Comparison of ENCODE assay signal across 1 cellular context in the genomic region with DNA sequence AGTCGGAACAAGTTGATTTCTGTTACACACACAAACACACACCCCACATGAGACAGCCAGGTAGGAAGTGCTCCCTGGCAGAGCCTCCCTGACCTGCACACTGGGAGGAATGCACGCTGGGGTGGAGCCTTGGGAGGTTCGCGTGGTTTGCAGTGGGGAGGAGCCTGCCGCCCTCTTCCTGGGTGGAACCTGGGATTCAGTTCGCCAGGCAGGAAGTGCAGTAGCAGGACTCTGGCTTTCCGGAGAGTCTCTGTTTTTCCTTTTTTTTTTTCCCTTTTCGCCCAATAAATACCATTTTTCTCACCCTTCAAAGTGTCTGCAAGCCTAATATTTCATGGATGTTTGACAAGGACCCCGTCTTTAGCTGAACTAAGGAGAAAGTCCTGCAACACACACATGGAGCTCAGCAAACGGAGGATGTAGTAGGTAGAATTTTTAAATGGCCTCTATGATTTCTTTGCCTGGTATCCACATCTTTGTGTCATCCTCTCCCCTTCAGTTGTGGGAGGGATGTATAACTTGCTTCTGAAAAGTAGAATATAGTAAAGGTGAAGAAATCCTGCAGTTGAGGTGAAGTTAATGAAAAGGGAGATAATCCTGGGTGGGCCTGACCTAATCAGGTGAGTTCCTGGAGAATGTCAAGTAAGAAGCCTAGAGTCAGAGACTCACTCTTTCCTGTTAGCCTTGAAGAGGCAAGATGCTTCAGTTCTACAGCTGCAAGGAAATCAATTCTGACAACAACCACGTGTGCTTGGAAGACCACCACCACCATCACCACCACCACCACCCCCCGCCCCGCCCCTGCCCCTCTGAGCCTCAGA.
TF ChIP-seq lines count a peak whose summit lies in the region.

No MANE protein-coding gene starts in this region.

TF ChIP-seq in K562, 482 proteins besides CTCF, POLR2A, EP300 and RAD21 (continued from another document and continues in another):
- TF ChIP-seq, protein P1, sequence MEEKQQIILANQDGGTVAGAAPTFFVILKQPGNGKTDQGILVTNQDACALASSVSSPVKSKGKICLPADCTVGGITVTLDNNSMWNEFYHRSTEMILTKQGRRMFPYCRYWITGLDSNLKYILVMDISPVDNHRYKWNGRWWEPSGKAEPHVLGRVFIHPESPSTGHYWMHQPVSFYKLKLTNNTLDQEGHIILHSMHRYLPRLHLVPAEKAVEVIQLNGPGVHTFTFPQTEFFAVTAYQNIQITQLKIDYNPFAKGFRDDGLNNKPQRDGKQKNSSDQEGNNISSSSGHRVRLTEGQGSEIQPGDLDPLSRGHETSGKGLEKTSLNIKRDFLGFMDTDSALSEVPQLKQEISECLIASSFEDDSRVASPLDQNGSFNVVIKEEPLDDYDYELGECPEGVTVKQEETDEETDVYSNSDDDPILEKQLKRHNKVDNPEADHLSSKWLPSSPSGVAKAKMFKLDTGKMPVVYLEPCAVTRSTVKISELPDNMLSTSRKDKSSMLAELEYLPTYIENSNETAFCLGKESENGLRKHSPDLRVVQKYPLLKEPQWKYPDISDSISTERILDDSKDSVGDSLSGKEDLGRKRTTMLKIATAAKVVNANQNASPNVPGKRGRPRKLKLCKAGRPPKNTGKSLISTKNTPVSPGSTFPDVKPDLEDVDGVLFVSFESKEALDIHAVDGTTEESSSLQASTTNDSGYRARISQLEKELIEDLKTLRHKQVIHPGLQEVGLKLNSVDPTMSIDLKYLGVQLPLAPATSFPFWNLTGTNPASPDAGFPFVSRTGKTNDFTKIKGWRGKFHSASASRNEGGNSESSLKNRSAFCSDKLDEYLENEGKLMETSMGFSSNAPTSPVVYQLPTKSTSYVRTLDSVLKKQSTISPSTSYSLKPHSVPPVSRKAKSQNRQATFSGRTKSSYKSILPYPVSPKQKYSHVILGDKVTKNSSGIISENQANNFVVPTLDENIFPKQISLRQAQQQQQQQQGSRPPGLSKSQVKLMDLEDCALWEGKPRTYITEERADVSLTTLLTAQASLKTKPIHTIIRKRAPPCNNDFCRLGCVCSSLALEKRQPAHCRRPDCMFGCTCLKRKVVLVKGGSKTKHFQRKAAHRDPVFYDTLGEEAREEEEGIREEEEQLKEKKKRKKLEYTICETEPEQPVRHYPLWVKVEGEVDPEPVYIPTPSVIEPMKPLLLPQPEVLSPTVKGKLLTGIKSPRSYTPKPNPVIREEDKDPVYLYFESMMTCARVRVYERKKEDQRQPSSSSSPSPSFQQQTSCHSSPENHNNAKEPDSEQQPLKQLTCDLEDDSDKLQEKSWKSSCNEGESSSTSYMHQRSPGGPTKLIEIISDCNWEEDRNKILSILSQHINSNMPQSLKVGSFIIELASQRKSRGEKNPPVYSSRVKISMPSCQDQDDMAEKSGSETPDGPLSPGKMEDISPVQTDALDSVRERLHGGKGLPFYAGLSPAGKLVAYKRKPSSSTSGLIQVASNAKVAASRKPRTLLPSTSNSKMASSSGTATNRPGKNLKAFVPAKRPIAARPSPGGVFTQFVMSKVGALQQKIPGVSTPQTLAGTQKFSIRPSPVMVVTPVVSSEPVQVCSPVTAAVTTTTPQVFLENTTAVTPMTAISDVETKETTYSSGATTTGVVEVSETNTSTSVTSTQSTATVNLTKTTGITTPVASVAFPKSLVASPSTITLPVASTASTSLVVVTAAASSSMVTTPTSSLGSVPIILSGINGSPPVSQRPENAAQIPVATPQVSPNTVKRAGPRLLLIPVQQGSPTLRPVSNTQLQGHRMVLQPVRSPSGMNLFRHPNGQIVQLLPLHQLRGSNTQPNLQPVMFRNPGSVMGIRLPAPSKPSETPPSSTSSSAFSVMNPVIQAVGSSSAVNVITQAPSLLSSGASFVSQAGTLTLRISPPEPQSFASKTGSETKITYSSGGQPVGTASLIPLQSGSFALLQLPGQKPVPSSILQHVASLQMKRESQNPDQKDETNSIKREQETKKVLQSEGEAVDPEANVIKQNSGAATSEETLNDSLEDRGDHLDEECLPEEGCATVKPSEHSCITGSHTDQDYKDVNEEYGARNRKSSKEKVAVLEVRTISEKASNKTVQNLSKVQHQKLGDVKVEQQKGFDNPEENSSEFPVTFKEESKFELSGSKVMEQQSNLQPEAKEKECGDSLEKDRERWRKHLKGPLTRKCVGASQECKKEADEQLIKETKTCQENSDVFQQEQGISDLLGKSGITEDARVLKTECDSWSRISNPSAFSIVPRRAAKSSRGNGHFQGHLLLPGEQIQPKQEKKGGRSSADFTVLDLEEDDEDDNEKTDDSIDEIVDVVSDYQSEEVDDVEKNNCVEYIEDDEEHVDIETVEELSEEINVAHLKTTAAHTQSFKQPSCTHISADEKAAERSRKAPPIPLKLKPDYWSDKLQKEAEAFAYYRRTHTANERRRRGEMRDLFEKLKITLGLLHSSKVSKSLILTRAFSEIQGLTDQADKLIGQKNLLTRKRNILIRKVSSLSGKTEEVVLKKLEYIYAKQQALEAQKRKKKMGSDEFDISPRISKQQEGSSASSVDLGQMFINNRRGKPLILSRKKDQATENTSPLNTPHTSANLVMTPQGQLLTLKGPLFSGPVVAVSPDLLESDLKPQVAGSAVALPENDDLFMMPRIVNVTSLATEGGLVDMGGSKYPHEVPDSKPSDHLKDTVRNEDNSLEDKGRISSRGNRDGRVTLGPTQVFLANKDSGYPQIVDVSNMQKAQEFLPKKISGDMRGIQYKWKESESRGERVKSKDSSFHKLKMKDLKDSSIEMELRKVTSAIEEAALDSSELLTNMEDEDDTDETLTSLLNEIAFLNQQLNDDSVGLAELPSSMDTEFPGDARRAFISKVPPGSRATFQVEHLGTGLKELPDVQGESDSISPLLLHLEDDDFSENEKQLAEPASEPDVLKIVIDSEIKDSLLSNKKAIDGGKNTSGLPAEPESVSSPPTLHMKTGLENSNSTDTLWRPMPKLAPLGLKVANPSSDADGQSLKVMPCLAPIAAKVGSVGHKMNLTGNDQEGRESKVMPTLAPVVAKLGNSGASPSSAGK (IDR thresholded peaks at IDR 0.05) = peak; percentile 34; the same call in 1 of the 2 replicates
- TF ChIP-seq, protein P2, sequence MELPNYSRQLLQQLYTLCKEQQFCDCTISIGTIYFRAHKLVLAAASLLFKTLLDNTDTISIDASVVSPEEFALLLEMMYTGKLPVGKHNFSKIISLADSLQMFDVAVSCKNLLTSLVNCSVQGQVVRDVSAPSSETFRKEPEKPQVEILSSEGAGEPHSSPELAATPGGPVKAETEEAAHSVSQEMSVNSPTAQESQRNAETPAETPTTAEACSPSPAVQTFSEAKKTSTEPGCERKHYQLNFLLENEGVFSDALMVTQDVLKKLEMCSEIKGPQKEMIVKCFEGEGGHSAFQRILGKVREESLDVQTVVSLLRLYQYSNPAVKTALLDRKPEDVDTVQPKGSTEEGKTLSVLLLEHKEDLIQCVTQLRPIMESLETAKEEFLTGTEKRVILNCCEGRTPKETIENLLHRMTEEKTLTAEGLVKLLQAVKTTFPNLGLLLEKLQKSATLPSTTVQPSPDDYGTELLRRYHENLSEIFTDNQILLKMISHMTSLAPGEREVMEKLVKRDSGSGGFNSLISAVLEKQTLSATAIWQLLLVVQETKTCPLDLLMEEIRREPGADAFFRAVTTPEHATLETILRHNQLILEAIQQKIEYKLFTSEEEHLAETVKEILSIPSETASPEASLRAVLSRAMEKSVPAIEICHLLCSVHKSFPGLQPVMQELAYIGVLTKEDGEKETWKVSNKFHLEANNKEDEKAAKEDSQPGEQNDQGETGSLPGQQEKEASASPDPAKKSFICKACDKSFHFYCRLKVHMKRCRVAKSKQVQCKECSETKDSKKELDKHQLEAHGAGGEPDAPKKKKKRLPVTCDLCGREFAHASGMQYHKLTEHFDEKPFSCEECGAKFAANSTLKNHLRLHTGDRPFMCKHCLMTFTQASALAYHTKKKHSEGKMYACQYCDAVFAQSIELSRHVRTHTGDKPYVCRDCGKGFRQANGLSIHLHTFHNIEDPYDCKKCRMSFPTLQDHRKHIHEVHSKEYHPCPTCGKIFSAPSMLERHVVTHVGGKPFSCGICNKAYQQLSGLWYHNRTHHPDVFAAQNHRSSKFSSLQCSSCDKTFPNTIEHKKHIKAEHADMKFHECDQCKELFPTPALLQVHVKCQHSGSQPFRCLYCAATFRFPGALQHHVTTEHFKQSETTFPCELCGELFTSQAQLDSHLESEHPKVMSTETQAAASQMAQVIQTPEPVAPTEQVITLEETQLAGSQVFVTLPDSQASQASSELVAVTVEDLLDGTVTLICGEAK (IDR thresholded peaks at IDR 0.05) = peak; percentile 69
- TF ChIP-seq, protein P2 (CRISPR knock-in tag; IDR thresholded peaks at IDR 0.05) = no peak
- TF ChIP-seq, protein P3, sequence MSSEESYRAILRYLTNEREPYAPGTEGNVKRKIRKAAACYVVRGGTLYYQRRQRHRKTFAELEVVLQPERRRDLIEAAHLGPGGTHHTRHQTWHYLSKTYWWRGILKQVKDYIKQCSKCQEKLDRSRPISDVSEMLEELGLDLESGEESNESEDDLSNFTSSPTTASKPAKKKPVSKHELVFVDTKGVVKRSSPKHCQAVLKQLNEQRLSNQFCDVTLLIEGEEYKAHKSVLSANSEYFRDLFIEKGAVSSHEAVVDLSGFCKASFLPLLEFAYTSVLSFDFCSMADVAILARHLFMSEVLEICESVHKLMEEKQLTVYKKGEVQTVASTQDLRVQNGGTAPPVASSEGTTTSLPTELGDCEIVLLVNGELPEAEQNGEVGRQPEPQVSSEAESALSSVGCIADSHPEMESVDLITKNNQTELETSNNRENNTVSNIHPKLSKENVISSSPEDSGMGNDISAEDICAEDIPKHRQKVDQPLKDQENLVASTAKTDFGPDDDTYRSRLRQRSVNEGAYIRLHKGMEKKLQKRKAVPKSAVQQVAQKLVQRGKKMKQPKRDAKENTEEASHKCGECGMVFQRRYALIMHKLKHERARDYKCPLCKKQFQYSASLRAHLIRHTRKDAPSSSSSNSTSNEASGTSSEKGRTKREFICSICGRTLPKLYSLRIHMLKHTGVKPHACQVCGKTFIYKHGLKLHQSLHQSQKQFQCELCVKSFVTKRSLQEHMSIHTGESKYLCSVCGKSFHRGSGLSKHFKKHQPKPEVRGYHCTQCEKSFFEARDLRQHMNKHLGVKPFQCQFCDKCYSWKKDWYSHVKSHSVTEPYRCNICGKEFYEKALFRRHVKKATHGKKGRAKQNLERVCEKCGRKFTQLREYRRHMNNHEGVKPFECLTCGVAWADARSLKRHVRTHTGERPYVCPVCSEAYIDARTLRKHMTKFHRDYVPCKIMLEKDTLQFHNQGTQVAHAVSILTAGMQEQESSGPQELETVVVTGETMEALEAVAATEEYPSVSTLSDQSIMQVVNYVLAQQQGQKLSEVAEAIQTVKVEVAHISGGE (CRISPR knock-in tag; IDR thresholded peaks at IDR 0.05) = peak in 1 of 3 experiments; percentile 36; a peak in 1 of 6 replicates
- peak; percentile 60 for TF ChIP-seq RBFOX2 (IDR thresholded peaks at IDR 0.05; ENCODE audit: low read depth, low read length)
- peak; percentile 70 for TF ChIP-seq RBM25 (IDR thresholded peaks at IDR 0.05; ENCODE audit: low read depth, low read length, severe bottlenecking)
- TF ChIP-seq, protein P4, sequence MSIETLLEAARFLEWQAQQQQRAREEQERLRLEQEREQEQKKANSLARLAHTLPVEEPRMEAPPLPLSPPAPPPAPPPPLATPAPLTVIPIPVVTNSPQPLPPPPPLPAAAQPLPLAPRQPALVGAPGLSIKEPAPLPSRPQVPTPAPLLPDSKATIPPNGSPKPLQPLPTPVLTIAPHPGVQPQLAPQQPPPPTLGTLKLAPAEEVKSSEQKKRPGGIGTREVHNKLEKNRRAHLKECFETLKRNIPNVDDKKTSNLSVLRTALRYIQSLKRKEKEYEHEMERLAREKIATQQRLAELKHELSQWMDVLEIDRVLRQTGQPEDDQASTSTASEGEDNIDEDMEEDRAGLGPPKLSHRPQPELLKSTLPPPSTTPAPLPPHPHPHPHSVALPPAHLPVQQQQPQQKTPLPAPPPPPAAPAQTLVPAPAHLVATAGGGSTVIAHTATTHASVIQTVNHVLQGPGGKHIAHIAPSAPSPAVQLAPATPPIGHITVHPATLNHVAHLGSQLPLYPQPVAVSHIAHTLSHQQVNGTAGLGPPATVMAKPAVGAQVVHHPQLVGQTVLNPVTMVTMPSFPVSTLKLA (conservative IDR thresholded peaks at IDR 0.05) = peak in 1 of 2 experiments; percentile 46; a peak in 2 of 4 replicates
- 0 out of 2 replicates have a peak, but pooled peaks have one; percentile 27 for TF ChIP-seq ZEB2 (IDR thresholded peaks at IDR 0.05)
- TF ChIP-seq, protein P5, sequence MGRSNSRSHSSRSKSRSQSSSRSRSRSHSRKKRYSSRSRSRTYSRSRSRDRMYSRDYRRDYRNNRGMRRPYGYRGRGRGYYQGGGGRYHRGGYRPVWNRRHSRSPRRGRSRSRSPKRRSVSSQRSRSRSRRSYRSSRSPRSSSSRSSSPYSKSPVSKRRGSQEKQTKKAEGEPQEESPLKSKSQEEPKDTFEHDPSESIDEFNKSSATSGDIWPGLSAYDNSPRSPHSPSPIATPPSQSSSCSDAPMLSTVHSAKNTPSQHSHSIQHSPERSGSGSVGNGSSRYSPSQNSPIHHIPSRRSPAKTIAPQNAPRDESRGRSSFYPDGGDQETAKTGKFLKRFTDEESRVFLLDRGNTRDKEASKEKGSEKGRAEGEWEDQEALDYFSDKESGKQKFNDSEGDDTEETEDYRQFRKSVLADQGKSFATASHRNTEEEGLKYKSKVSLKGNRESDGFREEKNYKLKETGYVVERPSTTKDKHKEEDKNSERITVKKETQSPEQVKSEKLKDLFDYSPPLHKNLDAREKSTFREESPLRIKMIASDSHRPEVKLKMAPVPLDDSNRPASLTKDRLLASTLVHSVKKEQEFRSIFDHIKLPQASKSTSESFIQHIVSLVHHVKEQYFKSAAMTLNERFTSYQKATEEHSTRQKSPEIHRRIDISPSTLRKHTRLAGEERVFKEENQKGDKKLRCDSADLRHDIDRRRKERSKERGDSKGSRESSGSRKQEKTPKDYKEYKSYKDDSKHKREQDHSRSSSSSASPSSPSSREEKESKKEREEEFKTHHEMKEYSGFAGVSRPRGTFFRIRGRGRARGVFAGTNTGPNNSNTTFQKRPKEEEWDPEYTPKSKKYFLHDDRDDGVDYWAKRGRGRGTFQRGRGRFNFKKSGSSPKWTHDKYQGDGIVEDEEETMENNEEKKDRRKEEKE (IDR thresholded peaks at IDR 0.05; ENCODE audit: borderline replicate concordance in 1 of 2, control insufficient read depth in 1 of 2, low read depth in 2 of 2, low read length in 1 of 2) = no peak
- peak; percentile 66; the same call in 1 of the 2 replicates for TF ChIP-seq SUPT5H (IDR thresholded peaks at IDR 0.05)
- TF ChIP-seq ZBTB8A (IDR thresholded peaks at IDR 0.05; ENCODE audit: partially characterized antibody) = no peak
